Comparison of ENCODE assay signal across 17 cellular contexts in the genomic region with DNA sequence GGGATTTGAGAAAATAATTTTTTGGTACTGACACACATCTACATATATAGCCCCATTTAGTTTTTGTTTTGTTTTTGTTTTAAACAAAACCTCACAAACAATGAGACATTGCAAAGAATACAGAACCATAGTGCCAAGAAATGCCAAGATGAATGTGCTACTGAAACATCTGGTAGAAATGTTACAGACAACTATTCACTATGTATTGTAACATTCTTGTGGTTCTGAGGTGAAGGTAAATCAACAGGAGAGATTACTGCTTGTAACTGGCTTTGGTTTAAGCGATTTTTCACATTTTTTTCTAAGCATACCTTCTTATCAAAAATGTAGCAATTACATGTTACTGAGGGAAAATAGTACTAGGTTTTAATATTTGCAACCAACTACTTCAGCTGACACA.
A peak's percentile ranks its signal among the peaks of the same experiment; 100 is the strongest.
DNase-seq lines count a peak whose midpoint lies in the region; ATAC-seq, FAIRE-seq and TF ChIP-seq lines count a peak whose summit lies in the region.
"Had no signal": no experiment of that assay in that cellular context is flagged by ENCODE, and none has a peak within 500 bp of the region (broad histone marks: within the 10 kb centered on the region; RNA-seq: fewer than 3 reads in every experiment).

No MANE protein-coding gene starts in this region.

- H3K9me1 ChIP-seq in K562 (ENCODE audit: control insufficient read depth, insufficient read depth, low read length): no peaks in the 10 kb centered on the region

- H3K9ac ChIP-seq in K562 (ENCODE audit: insufficient read depth in 1 of 2, low read depth in 2 of 2, low read length in 2 of 2) (no peak overlapping the region), HepG2 (ENCODE audit: insufficient read depth, low read depth, low read length) (no peak overlapping the region)
- H3K9ac ChIP-seq: KMS-11 had no signal

- H4K20me1 ChIP-seq in K562 (replicated peaks; ENCODE audit: control insufficient read depth, insufficient read depth, low read length) (no peaks in the 10 kb centered on the region), HepG2 (ENCODE audit: insufficient read depth, low read length) (no peaks in the 10 kb centered on the region)

- POLR2A ChIA-PET in K562 (lab: Yijun Ruan, JAX): no interaction called here
- POLR2A ChIA-PET in HepG2 (lab: Yijun Ruan, JAX): no interaction called here

- TF ChIP-seq EP300 in K562 (IDR thresholded peaks at IDR 0.05; ENCODE audit: low read length): no peak
- no peak for TF ChIP-seq EP300 in HepG2 (IDR thresholded peaks at IDR 0.05; ENCODE audit: low read depth in 2 of 2, low read length in 2 of 2)
- no peak for TF ChIP-seq EP300 in HepG2 (CRISPR knock-in tag; IDR thresholded peaks at IDR 0.05; ENCODE audit: borderline replicate concordance)

- H2AFZ ChIP-seq in K562 (ENCODE audit: low read depth, low read length): no peak overlapping the region
- H2AFZ ChIP-seq in HepG2 (ENCODE audit: low read length): no peak overlapping the region
- H2AFZ ChIP-seq: PC-9 had no signal

- no peaks in the 10 kb centered on the region for H3K27me3 ChIP-seq in K562 (ENCODE audit: control insufficient read depth in 2 of 2, insufficient read depth in 2 of 2, low read length in 2 of 2)
- H3K27me3 ChIP-seq in HepG2 (ENCODE audit: control insufficient read depth in 1 of 2, insufficient read depth in 2 of 2, low read length in 2 of 2): no peaks in the 10 kb centered on the region

- H3K27ac ChIP-seq in K562 (ENCODE audit: extremely low read depth, low read depth, low read length): no peak overlapping the region
- H3K27ac ChIP-seq in HepG2 (ENCODE audit: extremely low read length, insufficient read depth, low read length): no peak overlapping the region
- H3K27ac ChIP-seq: C4-2B, KMS-11, PC-9, RWPE1 had no signal

- BruUV-seq in K562 (replicated peaks; lab: Mats Ljungman, UMichigan) (no TSS peak), HepG2 (replicated peaks; lab: Mats Ljungman, UMichigan) (no TSS peak)

- TF ChIP-seq CTCF in K562 (IDR thresholded peaks at IDR 0.05 in 2 of 3, conservative IDR thresholded peaks at IDR 0.05 in 1 of 3; ENCODE audit: insufficient read depth in 2 of 3, low read depth in 1 of 3, low read length in 3 of 3): no peak
- TF ChIP-seq CTCF in HepG2 (CRISPR knock-in tag; IDR thresholded peaks at IDR 0.05): no peak

- 0% methylated on average over 1 of the region's 1 CpG for WGBS in K562 (ENCODE audit: insufficient coverage, low coverage, missing lambda C conversion rate)
- WGBS in HepG2 (ENCODE audit: low lambda C conversion rate): 4% methylated on average over 1 of the region's 1 CpG

- no peak overlapping the region for H3K4me2 ChIP-seq in K562 (ENCODE audit: insufficient read depth, low read length)
- no peak overlapping the region for H3K4me2 ChIP-seq in HepG2 (ENCODE audit: low read depth, low read length)
- H3K4me2 ChIP-seq: KMS-11, PC-9 had no signal

- H3K4me1 ChIP-seq in K562 (replicated peaks in 1 of 2; ENCODE audit: control insufficient read depth in 2 of 2, insufficient read depth in 2 of 2, low read length in 2 of 2): no peaks in the 10 kb centered on the region
- no peaks in the 10 kb centered on the region for H3K4me1 ChIP-seq in HepG2 (ENCODE audit: insufficient read depth, low read length)

- intact Hi-C loops in K562 (cut with micrococcal nuclease): no loop called here
- intact Hi-C loops in HepG2 (cut with micrococcal nuclease; ENCODE audit: unreplicated experiment): no loop called here

- no peaks in the 10 kb centered on the region for H3K79me2 ChIP-seq in K562 (ENCODE audit: control insufficient read depth, insufficient read depth, low read length)
- no peaks in the 10 kb centered on the region for H3K79me2 ChIP-seq in HepG2 (ENCODE audit: insufficient read depth, low read length)

- H3K9me3 ChIP-seq in K562 (replicated peaks; ENCODE audit: control insufficient read depth, insufficient read depth, low read depth, low read length) (0 out of 2 replicates have a peak, but pooled peaks cover 2% of the 10 kb centered on the region), HepG2 (ENCODE audit: low read length) (peaks cover 63% of the 10 kb centered on the region)

- H3K4me3 ChIP-seq in K562 (no peak overlapping the region), HepG2 (replicated peaks in 1 of 3; ENCODE audit: insufficient read depth in 1 of 3, low read depth in 2 of 3, low read length in 3 of 3) (no peak overlapping the region)
- H3K4me3 ChIP-seq: PC-9 had no signal

- no peaks in the 10 kb centered on the region for H3K36me3 ChIP-seq in K562 (ENCODE audit: control insufficient read depth, insufficient read depth, low read length)
- H3K36me3 ChIP-seq in HepG2 (replicated peaks in 1 of 2; ENCODE audit: control insufficient read depth in 1 of 2, insufficient read depth in 2 of 2, low read length in 2 of 2): no peaks in the 10 kb centered on the region

- DNase-seq in GM12891 (ENCODE audit: insufficient read length, low spot score): no peak
- DNase-seq in NCI-H226: peak; percentile 80
- DNase-seq in K562 (ENCODE audit: extremely low read depth in 1 of 4, low spot score in 3 of 4): no peak
- DNase-seq in non-pigmented ciliary epithelial cell (ENCODE audit: low read depth): peak; percentile 47
- no peak for DNase-seq in HepG2 (ENCODE audit: low spot score)
- no peak for DNase-seq in SHP77 (lab: John Stamatoyannopoulos, UW)
- no peak for DNase-seq in SKM-1 treated with dmso at 0.1 percent for 144 hours (lab: John Stamatoyannopoulos, UW; ENCODE audit: unreplicated experiment)
- DNase-seq: DMS79 treated with DMSO at 0.1 percent for 48 hours, NCI-H1417, NCI-H1930, NCI-H526, PC-9 had no signal

- TF ChIP-seq RAD21 in K562 (CRISPR knock-in tag; conservative IDR thresholded peaks at IDR 0.05 in 1 of 2, IDR thresholded peaks at IDR 0.05 in 1 of 2) (no peak), HepG2 (CRISPR knock-in tag; IDR thresholded peaks at IDR 0.05) (no peak)

- in situ Hi-C loops in K562 (cut with MboI): no loop called here
- in situ Hi-C loops in HepG2 (cut with HindIII; ENCODE audit: extremely low pct_ligation_motif_present, low pct_unique_long_range_greater_than_20kb): no loop called here

- CTCF ChIA-PET in K562 (lab: Yijun Ruan, JAX; ENCODE audit: low intra/inter-chr PET ratio) (no interaction called here), HepG2 (lab: Yijun Ruan, JAX; ENCODE audit: low intra/inter-chr PET ratio, low total read pairs) (no interaction called here)

- no peak for ATAC-seq in K562
- no peak for ATAC-seq in HepG2
- ATAC-seq in HG03196 (IDR thresholded peaks at IDR 0.05; ENCODE audit: unreplicated experiment): no peak

- no peak for TF ChIP-seq POLR2A in GM12891 (IDR thresholded peaks at IDR 0.05; ENCODE audit: low read depth, low read length)
- no peak for TF ChIP-seq POLR2A in K562 (conservative IDR thresholded peaks at IDR 0.05)
- no peak for TF ChIP-seq POLR2A in HepG2 (IDR thresholded peaks at IDR 0.05; ENCODE audit: insufficient read depth in 1 of 2, low read depth in 2 of 2, low read length in 2 of 2)

- FAIRE-seq in GM12891 (lab: Jason Lieb, UNC) (peak; percentile 33), K562 (lab: Jason Lieb, UNC) (peak; percentile 42), HepG2 (lab: Jason Lieb, UNC) (no peak)
- FAIRE-seq: G401.6 had no signal

TF ChIP-seq in GM12891, 5 proteins besides CTCF, POLR2A, EP300 and RAD21:
- no peak for TF ChIP-seq POU2F2 (IDR thresholded peaks at IDR 0.05; ENCODE audit: low read depth, low read length)
- TF ChIP-seq POLR2AphosphoS5 (IDR thresholded peaks at IDR 0.05; ENCODE audit: low read depth, low read length): no peak
- no peak for TF ChIP-seq TAF1 (IDR thresholded peaks at IDR 0.05; ENCODE audit: low read depth, low read length)
- TF ChIP-seq PAX5 (IDR thresholded peaks at IDR 0.05; ENCODE audit: insufficient read depth, low read length, severe bottlenecking): no peak
- TF ChIP-seq SPI1 (IDR thresholded peaks at IDR 0.05; ENCODE audit: low read depth, low read length): no peak

TF ChIP-seq in K562, 482 proteins besides CTCF, POLR2A, EP300 and RAD21 (continues in another document):
- TF ChIP-seq ZNF644 (tag; IDR thresholded peaks at IDR 0.05; ENCODE audit: low read depth): no peak
- no peak for TF ChIP-seq NR2F6 (CRISPR knock-in tag; IDR thresholded peaks at IDR 0.05)
- no peak for TF ChIP-seq BDP1 (IDR thresholded peaks at IDR 0.05; ENCODE audit: insufficient read depth, insufficient read length)
- TF ChIP-seq GABPB1 (CRISPR knock-in tag; IDR thresholded peaks at IDR 0.05): no peak
- no peak for TF ChIP-seq MEIS2 (IDR thresholded peaks at IDR 0.05; ENCODE audit: partially characterized antibody)
- no peak for TF ChIP-seq SAFB2 (IDR thresholded peaks at IDR 0.05; ENCODE audit: borderline replicate concordance, low read depth, low read length, severe bottlenecking)
- TF ChIP-seq ZNF696 (CRISPR knock-in tag; conservative IDR thresholded peaks at IDR 0.05): no peak
- TF ChIP-seq, protein P1, sequence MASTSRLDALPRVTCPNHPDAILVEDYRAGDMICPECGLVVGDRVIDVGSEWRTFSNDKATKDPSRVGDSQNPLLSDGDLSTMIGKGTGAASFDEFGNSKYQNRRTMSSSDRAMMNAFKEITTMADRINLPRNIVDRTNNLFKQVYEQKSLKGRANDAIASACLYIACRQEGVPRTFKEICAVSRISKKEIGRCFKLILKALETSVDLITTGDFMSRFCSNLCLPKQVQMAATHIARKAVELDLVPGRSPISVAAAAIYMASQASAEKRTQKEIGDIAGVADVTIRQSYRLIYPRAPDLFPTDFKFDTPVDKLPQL (IDR thresholded peaks at IDR 0.05; ENCODE audit: extremely low read depth, insufficient read length): no peak
- TF ChIP-seq SMAD1 (IDR thresholded peaks at IDR 0.05; ENCODE audit: low read depth, low read length, partially characterized antibody): no peak

TF ChIP-seq in HepG2, 621 proteins besides CTCF, POLR2A, EP300 and RAD21 (continues in another document):
- no peak for TF ChIP-seq ZNF343 (CRISPR knock-in tag; IDR thresholded peaks at IDR 0.05)
- TF ChIP-seq, protein P2, sequence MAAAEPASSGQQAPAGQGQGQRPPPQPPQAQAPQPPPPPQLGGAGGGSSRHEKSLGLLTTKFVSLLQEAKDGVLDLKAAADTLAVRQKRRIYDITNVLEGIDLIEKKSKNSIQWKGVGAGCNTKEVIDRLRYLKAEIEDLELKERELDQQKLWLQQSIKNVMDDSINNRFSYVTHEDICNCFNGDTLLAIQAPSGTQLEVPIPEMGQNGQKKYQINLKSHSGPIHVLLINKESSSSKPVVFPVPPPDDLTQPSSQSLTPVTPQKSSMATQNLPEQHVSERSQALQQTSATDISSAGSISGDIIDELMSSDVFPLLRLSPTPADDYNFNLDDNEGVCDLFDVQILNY (CRISPR knock-in tag; conservative IDR thresholded peaks at IDR 0.05): no peak
- TF ChIP-seq ZNF746 (CRISPR knock-in tag; IDR thresholded peaks at IDR 0.05): no peak
- no peak for TF ChIP-seq ZNF672 (CRISPR knock-in tag; IDR thresholded peaks at IDR 0.05)
- TF ChIP-seq, protein P3, sequence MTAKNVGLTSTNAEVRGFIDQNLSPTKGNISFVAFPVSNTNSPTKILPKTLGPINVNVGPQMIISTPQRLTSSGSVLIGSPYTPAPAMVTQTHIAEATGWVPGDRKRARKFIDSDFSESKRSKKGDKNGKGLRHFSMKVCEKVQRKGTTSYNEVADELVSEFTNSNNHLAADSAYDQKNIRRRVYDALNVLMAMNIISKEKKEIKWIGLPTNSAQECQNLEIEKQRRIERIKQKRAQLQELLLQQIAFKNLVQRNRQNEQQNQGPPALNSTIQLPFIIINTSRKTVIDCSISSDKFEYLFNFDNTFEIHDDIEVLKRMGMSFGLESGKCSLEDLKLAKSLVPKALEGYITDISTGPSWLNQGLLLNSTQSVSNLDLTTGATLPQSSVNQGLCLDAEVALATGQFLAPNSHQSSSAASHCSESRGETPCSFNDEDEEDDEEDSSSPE (CRISPR knock-in tag; IDR thresholded peaks at IDR 0.05): no peak

Comparison
In these comparisons a context has a peak if more than half of its experiments do, and no peak if none do; other contexts are left out.
1. DNase-seq: peak in NCI-H226 (single experiment) and non-pigmented ciliary epithelial cell (single experiment); none in GM12891 (single experiment), K562 (0 of 4), HepG2 (single experiment), SHP77 (0 of 2) and SKM-1 treated with dmso at 0.1 percent for 144 hours (single experiment).